12 cellular contexts compared by ENCODE assay signal in genomic region chr17:72706396-72706981, GRCh38.
A peak's percentile ranks its signal among the peaks of the same experiment; 100 is the strongest.
DNase-seq lines count a peak whose midpoint lies in the region; ATAC-seq and TF ChIP-seq lines count a peak whose summit lies in the region.
"Had no signal": no experiment of that assay in that cellular context is flagged by ENCODE, and none has a peak within 500 bp of the region (broad histone marks: within the 10 kb centered on the region; RNA-seq: fewer than 3 reads in every experiment).

No MANE protein-coding gene starts in this region.

- no peak for DNase-seq in activated CD4-positive, alpha-beta T cell treated with anti-CD3 and anti-CD28 coated beads, Interleukin-2, amount 10 ng/mL, durations not matched to agents 24 days and 14 days
- no peak for DNase-seq in activated CD4-positive, alpha-beta T cell treated with anti-CD3 and anti-CD28 coated beads for 48 hours
- DNase-seq in chondrocyte (ENCODE audit: low spot score): no peak
- DNase-seq in renal cortical epithelial cell (ENCODE audit: low read depth): peak; percentile 79
- no peak for DNase-seq in SK-N-DZ (ENCODE audit: low spot score)
- DNase-seq in NCI-H1436 treated with DMSO at 0.1 percent for 48 hours (lab: John Stamatoyannopoulos, UW): no peak
- DNase-seq in Calu3: no peak
- DNase-seq: CD8-positive, alpha-beta memory T cell; NCI-H345; transverse colon had no signal

- H3K4me1 Mint-ChIP-seq in activated CD4-positive, alpha-beta T cell treated with anti-CD3 and anti-CD28 coated beads, Interleukin-2, amount 10 ng/mL, durations not matched to agents 24 days and 14 days: peaks cover 42% of the 10 kb centered on the region
- H3K4me1 Mint-ChIP-seq in chondrocyte (ENCODE audit: low read depth): peaks cover 14% of the 10 kb centered on the region
- peaks cover 35% of the 10 kb centered on the region for H3K4me1 Mint-ChIP-seq in Calu3 (ENCODE audit: low read depth, unreplicated experiment)

- peaks cover 25% of the 10 kb centered on the region for H3K36me3 Mint-ChIP-seq in activated CD4-positive, alpha-beta T cell treated with anti-CD3 and anti-CD28 coated beads, Interleukin-2, amount 10 ng/mL, durations not matched to agents 24 days and 14 days (ENCODE audit: low read depth)
- H3K36me3 Mint-ChIP-seq in chondrocyte (ENCODE audit: low read depth) (peaks cover 10% of the 10 kb centered on the region), Calu3 (ENCODE audit: insufficient read depth, unreplicated experiment) (peaks cover 13% of the 10 kb centered on the region)

- H3K27ac Mint-ChIP-seq in activated CD4-positive, alpha-beta T cell treated with anti-CD3 and anti-CD28 coated beads, Interleukin-2, amount 10 ng/mL, durations not matched to agents 24 days and 14 days: peak overlapping the region; percentile 81
- H3K27ac Mint-ChIP-seq in chondrocyte (ENCODE audit: unreplicated experiment) (peak overlapping the region; percentile 37), Calu3 (ENCODE audit: unreplicated experiment) (no peak overlapping the region)
- H3K27ac Mint-ChIP-seq: CD8-positive, alpha-beta memory T cell had no signal

- intact Hi-C loops in activated CD4-positive, alpha-beta T cell treated with anti-CD3 and anti-CD28 coated beads, Interleukin-2, amount 10 ng/mL, durations not matched to agents 24 days and 14 days (cut with micrococcal nuclease): no loop called here
- intact Hi-C loops in Calu3 (cut with micrococcal nuclease; ENCODE audit: unreplicated experiment): no loop called here

- CTCF ChIA-PET in Calu3 (lab: Charles Lee): no interaction called here

- H3K9me3 Mint-ChIP-seq in activated CD4-positive, alpha-beta T cell treated with anti-CD3 and anti-CD28 coated beads, Interleukin-2, amount 10 ng/mL, durations not matched to agents 24 days and 14 days: peaks cover 29% of the 10 kb centered on the region
- H3K9me3 Mint-ChIP-seq in chondrocyte (ENCODE audit: low read depth): peaks cover 15% of the 10 kb centered on the region
- H3K9me3 Mint-ChIP-seq in Calu3 (ENCODE audit: low read depth, unreplicated experiment): peaks cover 16% of the 10 kb centered on the region

- peak overlapping the region; percentile 36 for H3K4me3 Mint-ChIP-seq in activated CD4-positive, alpha-beta T cell treated with anti-CD3 and anti-CD28 coated beads, Interleukin-2, amount 10 ng/mL, durations not matched to agents 24 days and 14 days
- H3K4me3 Mint-ChIP-seq in chondrocyte (ENCODE audit: unreplicated experiment): no peak overlapping the region
- H3K4me3 Mint-ChIP-seq in Calu3 (ENCODE audit: low read depth, unreplicated experiment): no peak overlapping the region
- H3K4me3 Mint-ChIP-seq: CD8-positive, alpha-beta memory T cell had no signal

- H3K27me3 Mint-ChIP-seq in activated CD4-positive, alpha-beta T cell treated with anti-CD3 and anti-CD28 coated beads, Interleukin-2, amount 10 ng/mL, durations not matched to agents 24 days and 14 days: no peaks in the 10 kb centered on the region
- H3K27me3 Mint-ChIP-seq in chondrocyte (ENCODE audit: low read depth) (no peaks in the 10 kb centered on the region), Calu3 (ENCODE audit: unreplicated experiment) (no peaks in the 10 kb centered on the region)

- BruUV-seq in Calu3 (replicated peaks; lab: Mats Ljungman, UMichigan): no TSS peak

- ATAC-seq in HG03039 (IDR thresholded peaks at IDR 0.05; ENCODE audit: unreplicated experiment): peak; percentile 16
- ATAC-seq: HCT116 had no signal

- no peak for TF ChIP-seq CTCF in chondrocyte (IDR thresholded peaks at IDR 0.05)
- TF ChIP-seq CTCF in Calu3 (IDR thresholded peaks at IDR 0.05; ENCODE audit: unreplicated experiment): no peak
